Comparison of ENCODE assay signal across 10 cellular contexts in the genomic region with DNA sequence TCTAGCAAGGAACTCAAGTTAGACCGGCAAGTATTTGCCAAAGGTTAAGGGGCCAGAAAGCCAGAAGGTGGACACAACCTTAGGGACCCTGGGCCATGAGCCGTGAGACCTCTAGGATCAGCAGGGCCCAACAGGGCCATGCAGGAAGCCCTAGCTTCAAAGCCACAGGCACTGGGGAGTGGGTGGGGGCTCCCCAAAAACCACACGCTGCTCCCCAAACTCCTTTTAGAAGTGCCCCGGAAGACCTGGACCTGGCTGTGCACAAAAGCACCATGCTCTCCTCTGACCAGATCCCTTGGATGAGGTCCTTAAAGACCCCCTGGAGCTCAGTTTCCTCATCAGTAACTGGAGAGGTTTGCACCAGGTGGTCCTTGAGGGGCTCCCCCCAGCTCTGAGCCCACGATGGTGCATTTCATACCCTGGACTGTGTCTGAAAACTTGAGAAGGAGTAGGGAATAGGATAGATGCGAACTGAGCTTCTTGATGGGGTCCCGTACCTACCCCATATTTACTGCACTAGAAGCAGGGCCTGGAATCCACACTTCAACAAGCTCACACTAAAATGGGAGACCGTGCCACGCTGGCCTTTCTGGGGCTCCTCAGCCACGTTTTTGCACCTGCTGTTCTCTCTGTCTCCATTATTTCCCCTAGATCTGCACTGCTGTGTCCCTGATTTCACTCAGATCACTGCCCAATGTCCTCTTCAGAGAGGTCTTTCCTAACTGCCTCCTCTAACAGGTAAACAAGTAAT. TPM values are rescaled to one million over a fixed set of nuclear protein-coding genes. Genes with fewer than 3 reads are reported as not detected.
A peak's percentile ranks its signal among the peaks of the same experiment; 100 is the strongest.
DNase-seq lines count a peak whose midpoint lies in the region; ATAC-seq and TF ChIP-seq lines count a peak whose summit lies in the region.
"Had no signal": no experiment of that assay in that cellular context is flagged by ENCODE, and none has a peak within 500 bp of the region (broad histone marks: within the 10 kb centered on the region; RNA-seq: fewer than 3 reads in every experiment).

No MANE protein-coding gene starts in this region.

- peak overlapping the region; percentile 43 for H3K4me3 ChIP-seq in suprapubic skin

- no peak for ATAC-seq in GM19397 (IDR thresholded peaks at IDR 0.05; ENCODE audit: unreplicated experiment)

- H3K9me3 ChIP-seq in suprapubic skin = no peaks in the 10 kb centered on the region

- WGBS in suprapubic skin = 89% methylated on average over 10 of the region's 10 CpGs

- peaks cover 38% of the 10 kb centered on the region for H3K4me1 Mint-ChIP-seq in activated T-cell treated with anti-CD3 and anti-CD28 coated beads, Interleukin-2, amount 50 U/mL, for 24 hours (ENCODE audit: low read depth)
- peaks cover 59% of the 10 kb centered on the region for H3K4me1 Mint-ChIP-seq in activated CD4-positive, alpha-beta memory T cell treated with anti-CD3 and anti-CD28 coated beads, Interleukin-2, amount 10 ng/mL, durations not matched to agents 7 days and 5 days
- H3K4me1 Mint-ChIP-seq in immature natural killer cell (peaks cover 66% of the 10 kb centered on the region in 2 donors), type B pancreatic cell (ENCODE audit: unreplicated experiment) (peaks cover 19% of the 10 kb centered on the region)

- H3K4me3 Mint-ChIP-seq in activated T-cell treated with anti-CD3 and anti-CD28 coated beads, Interleukin-2, amount 50 U/mL, for 24 hours = peak overlapping the region; percentile 91
- peak overlapping the region; percentile 91 for H3K4me3 Mint-ChIP-seq in activated CD4-positive, alpha-beta memory T cell treated with anti-CD3 and anti-CD28 coated beads, Interleukin-2, amount 10 ng/mL, durations not matched to agents 7 days and 5 days
- H3K4me3 Mint-ChIP-seq in immature natural killer cell (peak overlapping the region; percentile 86 to 93 (median 92)), type B pancreatic cell (no peak overlapping the region)

- TF ChIP-seq POLR2A in suprapubic skin (IDR thresholded peaks at IDR 0.05) = no peak

- TF ChIP-seq CTCF in suprapubic skin (IDR thresholded peaks at IDR 0.05) = no peak
- no peak for TF ChIP-seq CTCF in type B pancreatic cell (conservative IDR thresholded peaks at IDR 0.05)

- TF ChIP-seq EP300 in suprapubic skin (IDR thresholded peaks at IDR 0.05) = no peak

- peak; percentile 62 for DNase-seq in activated T-cell treated with anti-CD3 and anti-CD28 coated beads, Interleukin-2, amount 50 U/mL, for 24 hours
- no peak for DNase-seq in activated T-cell treated with anti-CD3 and anti-CD28 coated beads, Interleukin-2, amount 50 U/mL, for 1 hour
- peak; percentile 55 for DNase-seq in activated CD4-positive, alpha-beta memory T cell treated with anti-CD3 and anti-CD28 coated beads, Interleukin-2, amount 10 ng/mL, durations not matched to agents 7 days and 5 days
- DNase-seq in immature natural killer cell (peak in 1 of 3 donors; percentile 29), suprapubic skin (ENCODE audit: low spot score in 2 of 2) (peak in 1 of 2 donors; percentile 48), NCI-H128 (lab: John Stamatoyannopoulos, UW; ENCODE audit: unreplicated experiment) (no peak), type B pancreatic cell (ENCODE audit: extremely low spot score, unreplicated experiment) (no peak)
- DNase-seq: NCI-H187, retina had no signal

- H3K9me3 Mint-ChIP-seq in activated T-cell treated with anti-CD3 and anti-CD28 coated beads, Interleukin-2, amount 50 U/mL, for 24 hours = no peaks in the 10 kb centered on the region
- H3K9me3 Mint-ChIP-seq in activated CD4-positive, alpha-beta memory T cell treated with anti-CD3 and anti-CD28 coated beads, Interleukin-2, amount 10 ng/mL, durations not matched to agents 7 days and 5 days = peaks cover 4% of the 10 kb centered on the region
- H3K9me3 Mint-ChIP-seq in immature natural killer cell = no peaks in the 10 kb centered on the region
- no peaks in the 10 kb centered on the region for H3K9me3 Mint-ChIP-seq in type B pancreatic cell

- no peaks in the 10 kb centered on the region for H3K27me3 Mint-ChIP-seq in activated T-cell treated with anti-CD3 and anti-CD28 coated beads, Interleukin-2, amount 50 U/mL, for 24 hours
- no peaks in the 10 kb centered on the region for H3K27me3 Mint-ChIP-seq in activated CD4-positive, alpha-beta memory T cell treated with anti-CD3 and anti-CD28 coated beads, Interleukin-2, amount 10 ng/mL, durations not matched to agents 7 days and 5 days
- H3K27me3 Mint-ChIP-seq in immature natural killer cell (ENCODE audit: low read depth in 3 of 3) = peaks cover 3 to 21% (median 13%) of the 10 kb centered on the region in 3 donors
- no peaks in the 10 kb centered on the region for H3K27me3 Mint-ChIP-seq in type B pancreatic cell

- peaks cover 17% of the 10 kb centered on the region for H3K4me1 ChIP-seq in suprapubic skin

- H3K36me3 Mint-ChIP-seq in activated T-cell treated with anti-CD3 and anti-CD28 coated beads, Interleukin-2, amount 50 U/mL, for 24 hours (ENCODE audit: low read depth) = peaks cover 3% of the 10 kb centered on the region
- peaks cover 9% of the 10 kb centered on the region for H3K36me3 Mint-ChIP-seq in activated CD4-positive, alpha-beta memory T cell treated with anti-CD3 and anti-CD28 coated beads, Interleukin-2, amount 10 ng/mL, durations not matched to agents 7 days and 5 days (ENCODE audit: low read depth)
- H3K36me3 Mint-ChIP-seq in immature natural killer cell = no peaks in the 10 kb centered on the region
- H3K36me3 Mint-ChIP-seq in type B pancreatic cell = no peaks in the 10 kb centered on the region

- CTCF ChIA-PET in activated CD4-positive, alpha-beta memory T cell treated with anti-CD3 and anti-CD28 coated beads, Interleukin-2, amount 10 ng/mL, durations not matched to agents 7 days and 5 days (lab: Charles Lee) = interaction anchor here (0.5 to 3.4 kb wide), 18 partner anchors 9 to 596 kb away, joined by 3 to 31 read pairs (median 5); a partner anchor contains a TSS

- no peaks in the 10 kb centered on the region for H3K27me3 ChIP-seq in suprapubic skin

- no peaks in the 10 kb centered on the region for H3K36me3 ChIP-seq in suprapubic skin

- H3K27ac ChIP-seq in suprapubic skin = no peak overlapping the region

- POLR2A ChIA-PET in activated CD4-positive, alpha-beta memory T cell treated with anti-CD3 and anti-CD28 coated beads, Interleukin-2, amount 10 ng/mL, durations not matched to agents 7 days and 5 days (lab: Charles Lee) = interaction anchor here (0.6 to 9.6 kb wide), 35 partner anchors 9 to 652 kb away, joined by 3 to 300 read pairs (median 5); a partner anchor contains a TSS

- H3K27ac Mint-ChIP-seq in activated T-cell treated with anti-CD3 and anti-CD28 coated beads, Interleukin-2, amount 50 U/mL, for 24 hours = peak overlapping the region; percentile 98
- peak overlapping the region; percentile 99 for H3K27ac Mint-ChIP-seq in activated CD4-positive, alpha-beta memory T cell treated with anti-CD3 and anti-CD28 coated beads, Interleukin-2, amount 10 ng/mL, durations not matched to agents 7 days and 5 days
- H3K27ac Mint-ChIP-seq in immature natural killer cell (peak overlapping the region; percentile 95 to 99 (median 98)), type B pancreatic cell (no peak overlapping the region)

RNA-seq across cellular contexts. Expression of a gene that starts 40.6 kb away (rescaled TPM):
- 100 to 1,000 TPM; 251 to 259 TPM for total RNA-seq in activated CD4-positive, alpha-beta memory T cell treated with anti-CD3 and anti-CD28 coated beads, Interleukin-2, amount 10 ng/mL, durations not matched to agents 7 days and 5 days
- 100 to 1,000 TPM in 2 of 3 donors, 10 to 100 TPM in 1; 100.0 to 136 (median 117) TPM for polyA plus RNA-seq in immature natural killer cell
- total RNA-seq in suprapubic skin (10 to 100 TPM; 18.5 to 57.2 (median 29.8) TPM), type B pancreatic cell (ENCODE audit: low replicate concordance) (59.9 and 94.6 TPM in 2 replicates)

Comparison
In these comparisons a context has a peak if more than half of its experiments do, and no peak if none do; other contexts are left out.
1. DNase-seq: peak in activated T-cell treated with anti-CD3 and anti-CD28 coated beads, Interleukin-2, amount 50 U/mL, for 24 hours (single experiment) and activated CD4-positive, alpha-beta memory T cell treated with anti-CD3 and anti-CD28 coated beads, Interleukin-2, amount 10 ng/mL, durations not matched to agents 7 days and 5 days (single experiment); none in activated T-cell treated with anti-CD3 and anti-CD28 coated beads, Interleukin-2, amount 50 U/mL, for 1 hour (single experiment), NCI-H128 (single experiment) and type B pancreatic cell (single experiment).